In the genomic region with DNA sequence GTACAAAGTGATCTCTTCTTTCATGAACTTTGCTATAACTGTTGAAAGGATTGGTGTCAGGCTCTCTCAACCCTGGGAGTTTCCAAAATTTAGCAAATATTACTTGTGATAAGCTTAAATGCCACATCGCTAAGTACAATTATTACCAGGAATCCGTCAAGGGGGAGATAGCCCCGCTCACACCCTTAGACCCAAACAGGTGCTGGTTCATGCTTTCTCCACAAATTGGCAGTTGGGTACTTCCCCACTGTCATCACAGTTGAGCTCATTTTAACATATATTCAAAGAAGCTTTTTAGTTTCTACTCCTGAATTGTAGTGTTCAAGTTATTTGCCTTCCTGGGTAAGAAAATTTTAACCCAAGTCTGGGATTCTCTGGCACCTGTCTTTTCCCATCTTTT, we compare ENCODE assay signal across 1 cellular context.
TF ChIP-seq lines count a peak whose summit lies in the region.

No MANE protein-coding gene starts in this region.

TF ChIP-seq in GM12878, 131 proteins besides CTCF, POLR2A, EP300 and RAD21:
- no peak for TF ChIP-seq ZNF24 (IDR thresholded peaks at IDR 0.05)
- TF ChIP-seq GATAD2B (conservative IDR thresholded peaks at IDR 0.05; ENCODE audit: low read depth): no peak
- no peak for TF ChIP-seq KDM1A (IDR thresholded peaks at IDR 0.05; ENCODE audit: borderline replicate concordance)
- TF ChIP-seq RFX5 (IDR thresholded peaks at IDR 0.05; ENCODE audit: low read depth, low read length): no peak
- TF ChIP-seq ZBTB33 (IDR thresholded peaks at IDR 0.05): no peak
